ENCODE assay signal across 16 cellular contexts in genomic region chr3:30203301-30203700, GRCh38.
DNase-seq lines count a peak whose midpoint lies in the region; TF ChIP-seq lines count a peak whose summit lies in the region.
"Had no signal": no experiment of that assay in that cellular context is flagged by ENCODE, and none has a peak within 500 bp of the region (broad histone marks: within the 10 kb centered on the region; RNA-seq: fewer than 3 reads in every experiment).

No MANE protein-coding gene starts in this region.

- peak; percentile 83 for DNase-seq in EL
- peak; percentile 83 for DNase-seq in RPMI7951 (ENCODE audit: low read depth)
- peak; percentile 30 for DNase-seq in epithelial cell of esophagus (ENCODE audit: low read depth)
- DNase-seq in Karpas-422 = no peak
- DNase-seq in GDM1 (lab: John Stamatoyannopoulos, UW) = no peak
- DNase-seq in central memory CD4-positive, alpha-beta T cell = no peak
- no peak for DNase-seq in SW 1271 (lab: John Stamatoyannopoulos, UW)
- DNase-seq: AML-193; Calu3; CD4-positive, CD25-positive, alpha-beta regulatory T cell; GF-D8; NCI-H1092; NCI-H2107; NCI-H226; PC-3; T-cell had no signal

- no peak overlapping the region for H3K4me3 ChIP-seq in epithelial cell of esophagus (ENCODE audit: low read length)
- H3K4me3 ChIP-seq in Karpas-422 (ENCODE audit: low read length) = no peak overlapping the region

- H4K20me1 ChIP-seq in Karpas-422 (ENCODE audit: insufficient read depth, low read depth, low read length) = no peaks in the 10 kb centered on the region

- H2AFZ ChIP-seq in Karpas-422 (ENCODE audit: low read length) = no peak overlapping the region

- no peaks in the 10 kb centered on the region for H3K79me2 ChIP-seq in Karpas-422 (ENCODE audit: low read length)

- no peak overlapping the region for H3K4me2 ChIP-seq in Karpas-422 (ENCODE audit: low read depth, low read length, poor library complexity, severe bottlenecking)

- H3K27me3 ChIP-seq in Karpas-422 (ENCODE audit: low read length) = no peaks in the 10 kb centered on the region

- no peaks in the 10 kb centered on the region for H3K9me2 ChIP-seq in Karpas-422 (replicated peaks; ENCODE audit: insufficient read depth, low read length)

- no peak overlapping the region for H3K27ac ChIP-seq in Karpas-422 (ENCODE audit: low read length)

- H3K4me1 ChIP-seq in Karpas-422 (ENCODE audit: low read length) = no peaks in the 10 kb centered on the region

- no peaks in the 10 kb centered on the region for H3K9me3 ChIP-seq in Karpas-422 (ENCODE audit: low read length)

- TF ChIP-seq CTCF in epithelial cell of esophagus (IDR thresholded peaks at IDR 0.05; ENCODE audit: insufficient read depth, low read depth, low read length, missing control alignments) = no peak

- no peaks in the 10 kb centered on the region for H3K36me3 ChIP-seq in Karpas-422 (ENCODE audit: insufficient read depth, low read length)

- no peak overlapping the region for H3K9ac ChIP-seq in Karpas-422 (ENCODE audit: low read length)

Comparison
In these comparisons a context has a peak if more than half of its experiments do, and no peak if none do; other contexts are left out.
1. DNase-seq: peak in EL (single experiment), RPMI7951 (single experiment) and epithelial cell of esophagus (single experiment); none in Karpas-422 (single experiment), GDM1 (single experiment), central memory CD4-positive, alpha-beta T cell (single experiment) and SW 1271 (0 of 2).